ENCODE assay signal across 32 cellular contexts in the genomic region with DNA sequence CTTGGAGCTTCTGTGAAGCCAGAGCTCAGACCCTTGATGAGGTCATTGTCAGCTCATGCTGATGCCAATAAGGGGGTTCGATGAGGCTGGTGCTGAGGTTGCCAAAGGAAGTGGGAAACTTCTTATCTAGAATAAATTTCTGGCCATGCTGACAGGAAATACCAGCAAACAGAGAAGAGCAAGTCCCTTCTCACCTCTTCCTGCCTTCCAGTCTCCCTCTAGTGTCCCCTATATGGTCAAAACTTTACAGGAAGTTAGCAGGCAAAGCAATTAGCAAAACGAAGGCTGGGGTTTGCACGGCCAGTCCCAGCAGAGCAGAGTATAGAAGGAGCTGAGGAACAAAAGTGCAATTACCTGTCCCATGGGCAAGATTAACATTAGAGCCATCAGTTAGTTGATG. TPM values are rescaled to one million over a fixed set of nuclear protein-coding genes. Genes with fewer than 3 reads are reported as not detected.
A peak's percentile ranks its signal among the peaks of the same experiment; 100 is the strongest.
DNase-seq lines count a peak whose midpoint lies in the region; ATAC-seq and TF ChIP-seq lines count a peak whose summit lies in the region.
"Had no signal": no experiment of that assay in that cellular context is flagged by ENCODE, and none has a peak within 500 bp of the region (broad histone marks: within the 10 kb centered on the region; RNA-seq: fewer than 3 reads in every experiment).

No MANE protein-coding gene starts in this region.

- no peaks in the 10 kb centered on the region for H3K9me2 ChIP-seq in Loucy (replicated peaks; ENCODE audit: low read depth, low read length)

- peaks cover 28% of the 10 kb centered on the region for H3K4me1 ChIP-seq in Loucy (ENCODE audit: insufficient read depth, low read length, poor library complexity, severe bottlenecking)
- H3K4me1 ChIP-seq: gastrocnemius medialis, sigmoid colon, SJSA1, testis had no signal

- ATAC-seq in activated naive CD8-positive, alpha-beta T cell treated with anti-CD3 and anti-CD28 coated beads, Interleukin-2, amount 10 ng/mL, durations not matched to agents 7 days and 5 days (ENCODE audit: low read depth), result peak; percentile 95
- ATAC-seq in activated naive CD8-positive, alpha-beta T cell treated with anti-CD3 and anti-CD28 coated beads, Interleukin-2, amount 50 U/mL, for 24 hours, result no peak
- peak; percentile 50 for ATAC-seq in activated T-helper 17 cell treated with anti-CD3 and anti-CD28 coated beads, Interleukin-2, amount 50 U/mL, for 72 hours (replicated peaks)
- peak; percentile 37 for ATAC-seq in stimulated activated effector memory CD8-positive, alpha-beta T cell treated with anti-CD3 and anti-CD28 coated beads, Interleukin-12 subunit alpha, Interleukin-12 subunit beta, amount 100 ng/mL, for 72 hours
- no peak for ATAC-seq in HG03378 (IDR thresholded peaks at IDR 0.05; ENCODE audit: unreplicated experiment)
- ATAC-seq: gastrocnemius medialis; K562; stimulated activated naive B cell treated with anti-CD40 and anti-IgM and Interleukin-4, amounts not matched to agents 10 μg/mL and 1 μg/mL and 100 μg/mL, for 72 hours had no signal

- peaks cover 8% of the 10 kb centered on the region for H3K9me3 Mint-ChIP-seq in activated naive CD8-positive, alpha-beta T cell treated with anti-CD3 and anti-CD28 coated beads, Interleukin-2, amount 10 ng/mL, durations not matched to agents 7 days and 5 days
- peaks cover 3% of the 10 kb centered on the region for H3K9me3 Mint-ChIP-seq in activated naive CD8-positive, alpha-beta T cell treated with anti-CD3 and anti-CD28 coated beads, Interleukin-2, amount 50 U/mL, for 24 hours
- H3K9me3 Mint-ChIP-seq in activated T-helper 17 cell treated with anti-CD3 and anti-CD28 coated beads, Interleukin-2, amount 50 U/mL, for 72 hours, result no peaks in the 10 kb centered on the region
- no peaks in the 10 kb centered on the region for H3K9me3 Mint-ChIP-seq in stimulated activated effector memory CD8-positive, alpha-beta T cell treated with anti-CD3 and anti-CD28 coated beads, Interleukin-12 subunit alpha, Interleukin-12 subunit beta, amount 100 ng/mL, for 72 hours
- H3K9me3 Mint-ChIP-seq in endothelial cell (ENCODE audit: unreplicated experiment), result no peaks in the 10 kb centered on the region
- H3K9me3 Mint-ChIP-seq: activated CD4-positive, alpha-beta T cell treated with anti-CD3 and anti-CD28 coated beads, Interleukin-2, amount 10 ng/mL, durations not matched to agents 24 days and 14 days; activated T-helper 1 cell treated with anti-CD3 and anti-CD28 coated beads, Interleukin-12 subunit alpha, Interleukin-12 subunit beta, Interleukin-2, Interleukin-4 antibody, amounts not matched to agents 30 ng/mL and 10 ng/mL and 1 ng/mL, durations not matched to agents 14 hours and 24 hours and 36 hours; CD8-positive, alpha-beta memory T cell; dendritic cell treated with granulocyte-macrophage colony-stimulating factor and Interleukin-4, amounts not matched to agents 40 ng/mL and 50 ng/mL, for 4 days; stimulated activated naive B cell treated with anti-CD40 and anti-IgM and Interleukin-4, amounts not matched to agents 10 μg/mL and 1 μg/mL and 100 μg/mL, for 72 hours had no signal

- H3K79me2 ChIP-seq in Loucy (ENCODE audit: insufficient read depth, low read length), result no peaks in the 10 kb centered on the region

- no peak overlapping the region for H3K4me2 ChIP-seq in Loucy (ENCODE audit: low read depth, low read length, poor library complexity, severe bottlenecking)

- H3K9me3 ChIP-seq in Loucy (ENCODE audit: insufficient read depth, low read depth, low read length), result no peaks in the 10 kb centered on the region
- H3K9me3 ChIP-seq: gastrocnemius medialis, neutrophil, sigmoid colon, SJSA1, testis had no signal

- no peaks in the 10 kb centered on the region for H4K20me1 ChIP-seq in Loucy (ENCODE audit: insufficient read depth, low read length, poor library complexity, severe bottlenecking)

- DNase-seq in activated naive CD8-positive, alpha-beta T cell treated with anti-CD3 and anti-CD28 coated beads, Interleukin-2, amount 10 ng/mL, durations not matched to agents 7 days and 5 days, result no peak
- DNase-seq in activated naive CD8-positive, alpha-beta T cell treated with anti-CD3 and anti-CD28 coated beads, Interleukin-2, amount 50 U/mL, for 24 hours, result no peak
- no peak for DNase-seq in stimulated activated effector memory CD8-positive, alpha-beta T cell treated with anti-CD3 and anti-CD28 coated beads, Interleukin-12 subunit alpha, Interleukin-12 subunit beta, amount 100 ng/mL, for 72 hours (ENCODE audit: low spot score in 2 of 2)
- no peak for DNase-seq in endothelial cell (ENCODE audit: low spot score)
- no peak for DNase-seq in Ammon's horn (ENCODE audit: low spot score)
- DNase-seq: activated CD4-positive, alpha-beta T cell treated with anti-CD3 and anti-CD28 coated beads, Interleukin-2, amount 10 ng/mL, durations not matched to agents 24 days and 14 days; activated naive CD4-positive, alpha-beta T cell treated with anti-CD3 and anti-CD28 coated beads, Interleukin-2, amount 50 U/mL, for 16 hours; anterior cingulate cortex; CD8-positive, alpha-beta memory T cell; gastrocnemius medialis; GOT3; NCI-H146; NCI-H2107; NCI-H446; NCI-H82; RPMI8226; sigmoid colon; stimulated activated CD4-positive, alpha-beta T cell treated with anti-CD3 and anti-CD28 coated beads, Interleukin-4, amount 100 ng/mL, for 4 hours; stimulated activated naive B cell treated with anti-CD40 and anti-IgM and Interleukin-4, amounts not matched to agents 10 μg/mL and 1 μg/mL and 100 μg/mL, for 72 hours; testis; WERI-Rb-1 had no signal

- H3K4me3 ChIP-seq in Loucy (ENCODE audit: low read length, poor library complexity, severe bottlenecking), result peak overlapping the region; percentile 64
- H3K4me3 ChIP-seq: cardiac muscle cell, gastrocnemius medialis, K562, sigmoid colon, SJSA1, testis had no signal

- no peaks in the 10 kb centered on the region for H3K27me3 ChIP-seq in Loucy (ENCODE audit: insufficient read depth, low read length, poor library complexity, severe bottlenecking)
- H3K27me3 ChIP-seq: gastrocnemius medialis, sigmoid colon, testis had no signal

- peaks cover 22% of the 10 kb centered on the region for H3K4me1 Mint-ChIP-seq in activated naive CD8-positive, alpha-beta T cell treated with anti-CD3 and anti-CD28 coated beads, Interleukin-2, amount 10 ng/mL, durations not matched to agents 7 days and 5 days
- H3K4me1 Mint-ChIP-seq in activated naive CD8-positive, alpha-beta T cell treated with anti-CD3 and anti-CD28 coated beads, Interleukin-2, amount 50 U/mL, for 24 hours, result peaks cover 11% of the 10 kb centered on the region
- peaks cover 11% of the 10 kb centered on the region for H3K4me1 Mint-ChIP-seq in activated T-helper 17 cell treated with anti-CD3 and anti-CD28 coated beads, Interleukin-2, amount 50 U/mL, for 72 hours
- peaks cover 8% of the 10 kb centered on the region for H3K4me1 Mint-ChIP-seq in stimulated activated effector memory CD8-positive, alpha-beta T cell treated with anti-CD3 and anti-CD28 coated beads, Interleukin-12 subunit alpha, Interleukin-12 subunit beta, amount 100 ng/mL, for 72 hours
- peaks cover 10% of the 10 kb centered on the region for H3K4me1 Mint-ChIP-seq in endothelial cell (ENCODE audit: unreplicated experiment)
- H3K4me1 Mint-ChIP-seq: stimulated activated naive B cell treated with anti-CD40 and anti-IgM and Interleukin-4, amounts not matched to agents 10 μg/mL and 1 μg/mL and 100 μg/mL, for 72 hours had no signal

- no peaks in the 10 kb centered on the region for H3K36me3 ChIP-seq in Loucy (ENCODE audit: insufficient read depth, low read length)
- H3K36me3 ChIP-seq: cardiac muscle cell, gastrocnemius medialis, neutrophil, sigmoid colon, SJSA1, WERI-Rb-1 had no signal

- H3F3A ChIP-seq in Loucy (ENCODE audit: low read depth), result no peaks in the 10 kb centered on the region; the same call in 1 of the 2 replicates

- TF ChIP-seq CTCF in Loucy (conservative IDR thresholded peaks at IDR 0.05; ENCODE audit: low read length), result no peak; the same call in 1 of the 2 replicates
- TF ChIP-seq CTCF in endothelial cell (IDR thresholded peaks at IDR 0.05; ENCODE audit: unreplicated experiment), result no peak

- H2AFZ ChIP-seq in Loucy (ENCODE audit: low read length), result peak overlapping the region; percentile 62

- H3K27ac Mint-ChIP-seq in activated naive CD8-positive, alpha-beta T cell treated with anti-CD3 and anti-CD28 coated beads, Interleukin-2, amount 10 ng/mL, durations not matched to agents 7 days and 5 days, result peak overlapping the region; percentile 36
- H3K27ac Mint-ChIP-seq in activated naive CD8-positive, alpha-beta T cell treated with anti-CD3 and anti-CD28 coated beads, Interleukin-2, amount 50 U/mL, for 24 hours, result no peak overlapping the region
- peak overlapping the region; percentile 12 for H3K27ac Mint-ChIP-seq in activated T-helper 17 cell treated with anti-CD3 and anti-CD28 coated beads, Interleukin-2, amount 50 U/mL, for 72 hours
- no peak overlapping the region for H3K27ac Mint-ChIP-seq in stimulated activated effector memory CD8-positive, alpha-beta T cell treated with anti-CD3 and anti-CD28 coated beads, Interleukin-12 subunit alpha, Interleukin-12 subunit beta, amount 100 ng/mL, for 72 hours
- no peak overlapping the region for H3K27ac Mint-ChIP-seq in endothelial cell (ENCODE audit: unreplicated experiment)
- H3K27ac Mint-ChIP-seq: activated CD4-positive, alpha-beta T cell treated with anti-CD3 and anti-CD28 coated beads, Interleukin-2, amount 10 ng/mL, durations not matched to agents 24 days and 14 days; activated T-helper 1 cell treated with anti-CD3 and anti-CD28 coated beads, Interleukin-12 subunit alpha, Interleukin-12 subunit beta, Interleukin-2, Interleukin-4 antibody, amounts not matched to agents 30 ng/mL and 10 ng/mL and 1 ng/mL, durations not matched to agents 14 hours and 24 hours and 36 hours; dendritic cell treated with granulocyte-macrophage colony-stimulating factor and Interleukin-4, amounts not matched to agents 40 ng/mL and 50 ng/mL, for 4 days; progenitor cell of endocrine pancreas; stimulated activated naive B cell treated with anti-CD40 and anti-IgM and Interleukin-4, amounts not matched to agents 10 μg/mL and 1 μg/mL and 100 μg/mL, for 72 hours had no signal

- H3K27me3 Mint-ChIP-seq in activated naive CD8-positive, alpha-beta T cell treated with anti-CD3 and anti-CD28 coated beads, Interleukin-2, amount 10 ng/mL, durations not matched to agents 7 days and 5 days, result peaks cover 7% of the 10 kb centered on the region
- H3K27me3 Mint-ChIP-seq in activated naive CD8-positive, alpha-beta T cell treated with anti-CD3 and anti-CD28 coated beads, Interleukin-2, amount 50 U/mL, for 24 hours, result no peaks in the 10 kb centered on the region
- no peaks in the 10 kb centered on the region for H3K27me3 Mint-ChIP-seq in activated T-helper 17 cell treated with anti-CD3 and anti-CD28 coated beads, Interleukin-2, amount 50 U/mL, for 72 hours
- peaks cover 5% of the 10 kb centered on the region for H3K27me3 Mint-ChIP-seq in endothelial cell (ENCODE audit: unreplicated experiment)
- H3K27me3 Mint-ChIP-seq: CD8-positive, alpha-beta memory T cell had no signal

- peaks cover 5% of the 10 kb centered on the region for H3K36me3 Mint-ChIP-seq in activated naive CD8-positive, alpha-beta T cell treated with anti-CD3 and anti-CD28 coated beads, Interleukin-2, amount 10 ng/mL, durations not matched to agents 7 days and 5 days
- no peaks in the 10 kb centered on the region for H3K36me3 Mint-ChIP-seq in activated naive CD8-positive, alpha-beta T cell treated with anti-CD3 and anti-CD28 coated beads, Interleukin-2, amount 50 U/mL, for 24 hours (ENCODE audit: low read depth)
- no peaks in the 10 kb centered on the region for H3K36me3 Mint-ChIP-seq in activated T-helper 17 cell treated with anti-CD3 and anti-CD28 coated beads, Interleukin-2, amount 50 U/mL, for 72 hours (ENCODE audit: low read depth)
- H3K36me3 Mint-ChIP-seq in stimulated activated effector memory CD8-positive, alpha-beta T cell treated with anti-CD3 and anti-CD28 coated beads, Interleukin-12 subunit alpha, Interleukin-12 subunit beta, amount 100 ng/mL, for 72 hours, result no peaks in the 10 kb centered on the region
- no peaks in the 10 kb centered on the region for H3K36me3 Mint-ChIP-seq in endothelial cell (ENCODE audit: low read depth, unreplicated experiment)
- H3K36me3 Mint-ChIP-seq: CD8-positive, alpha-beta memory T cell; stimulated activated naive B cell treated with anti-CD40 and anti-IgM and Interleukin-4, amounts not matched to agents 10 μg/mL and 1 μg/mL and 100 μg/mL, for 72 hours had no signal

- peak overlapping the region; percentile 65 for H3K9ac ChIP-seq in Loucy (ENCODE audit: low read depth, low read length, poor library complexity, severe bottlenecking)

- POLR2A ChIA-PET in activated naive CD8-positive, alpha-beta T cell treated with anti-CD3 and anti-CD28 coated beads, Interleukin-2, amount 10 ng/mL, durations not matched to agents 7 days and 5 days (lab: Charles Lee), result interaction anchor here (1.0 to 1.7 kb wide), 4 partner anchors 14 to 41 kb away, joined by 3 to 6 read pairs (median 4); a partner anchor contains a TSS

- peak overlapping the region; percentile 41 for H3K4me3 Mint-ChIP-seq in activated naive CD8-positive, alpha-beta T cell treated with anti-CD3 and anti-CD28 coated beads, Interleukin-2, amount 10 ng/mL, durations not matched to agents 7 days and 5 days
- no peak overlapping the region for H3K4me3 Mint-ChIP-seq in activated naive CD8-positive, alpha-beta T cell treated with anti-CD3 and anti-CD28 coated beads, Interleukin-2, amount 50 U/mL, for 24 hours
- H3K4me3 Mint-ChIP-seq in activated T-helper 17 cell treated with anti-CD3 and anti-CD28 coated beads, Interleukin-2, amount 50 U/mL, for 72 hours, result no peak overlapping the region
- H3K4me3 Mint-ChIP-seq in stimulated activated effector memory CD8-positive, alpha-beta T cell treated with anti-CD3 and anti-CD28 coated beads, Interleukin-12 subunit alpha, Interleukin-12 subunit beta, amount 100 ng/mL, for 72 hours, result no peak overlapping the region
- H3K4me3 Mint-ChIP-seq in endothelial cell (ENCODE audit: unreplicated experiment), result no peak overlapping the region
- H3K4me3 Mint-ChIP-seq: activated CD4-positive, alpha-beta T cell treated with anti-CD3 and anti-CD28 coated beads, Interleukin-2, amount 10 ng/mL, durations not matched to agents 24 days and 14 days; activated T-helper 1 cell treated with anti-CD3 and anti-CD28 coated beads, Interleukin-12 subunit alpha, Interleukin-12 subunit beta, Interleukin-2, Interleukin-4 antibody, amounts not matched to agents 30 ng/mL and 10 ng/mL and 1 ng/mL, durations not matched to agents 14 hours and 24 hours and 36 hours; dendritic cell treated with granulocyte-macrophage colony-stimulating factor and Interleukin-4, amounts not matched to agents 40 ng/mL and 50 ng/mL, for 4 days; stimulated activated naive B cell treated with anti-CD40 and anti-IgM and Interleukin-4, amounts not matched to agents 10 μg/mL and 1 μg/mL and 100 μg/mL, for 72 hours had no signal

RNA-seq across cellular contexts. Expression of a gene that starts 15.1 kb away (rescaled TPM):
- under 1 TPM in 1 of 2 experiments, not detected in 1; 0.22 TPM for total RNA-seq in activated naive CD8-positive, alpha-beta T cell treated with anti-CD3 and anti-CD28 coated beads, Interleukin-2, amount 10 ng/mL, durations not matched to agents 7 days and 5 days
- 1 to 10 TPM in 1 of 2 donors, under 1 TPM in 1; 0.78 to 1.1 TPM for total RNA-seq in activated T-helper 17 cell treated with anti-CD3 and anti-CD28 coated beads, Interleukin-2, amount 50 U/mL, for 72 hours
- total RNA-seq in endothelial cell (ENCODE audit: unreplicated experiment), result not detected
- total RNA-seq: activated CD4-positive, alpha-beta T cell treated with anti-CD3 and anti-CD28 coated beads, Interleukin-2, amount 10 ng/mL, durations not matched to agents 24 days and 14 days; activated T-helper 1 cell treated with anti-CD3 and anti-CD28 coated beads, Interleukin-12 subunit alpha, Interleukin-12 subunit beta, Interleukin-2, Interleukin-4 antibody, amounts not matched to agents 30 ng/mL and 10 ng/mL and 1 ng/mL, durations not matched to agents 14 hours and 24 hours and 36 hours; cardiac muscle cell; CD8-positive, alpha-beta memory T cell; gastrocnemius medialis; K562; sigmoid colon; SJSA1; T-helper 1 cell treated with Interleukin-12 subunit alpha and Interleukin-12 subunit beta and Interleukin-4 antibody, amounts not matched to agents 30 ng/mL and 1 ng/mL, for 36 hours; testis had no signal

RNA-seq across cellular contexts. Expression of a gene that starts 41.7 kb away (rescaled TPM):
- total RNA-seq in activated naive CD8-positive, alpha-beta T cell treated with anti-CD3 and anti-CD28 coated beads, Interleukin-2, amount 10 ng/mL, durations not matched to agents 7 days and 5 days, result 10 to 100 TPM in 1 of 2 experiments, 1 to 10 TPM in 1; 8.0 to 11.7 TPM
- total RNA-seq in activated T-helper 17 cell treated with anti-CD3 and anti-CD28 coated beads, Interleukin-2, amount 50 U/mL, for 72 hours, result 10 to 100 TPM in 1 of 2 donors, 1 to 10 TPM in 1; 9.4 to 16.0 TPM
- total RNA-seq in endothelial cell (ENCODE audit: unreplicated experiment), result 7.1 TPM

Comparison
In these comparisons a context has a peak if more than half of its experiments do, and no peak if none do; other contexts are left out.
1. ATAC-seq: peak in activated naive CD8-positive, alpha-beta T cell treated with anti-CD3 and anti-CD28 coated beads, Interleukin-2, amount 10 ng/mL, durations not matched to agents 7 days and 5 days (single experiment), activated T-helper 17 cell treated with anti-CD3 and anti-CD28 coated beads, Interleukin-2, amount 50 U/mL, for 72 hours (single experiment) and stimulated activated effector memory CD8-positive, alpha-beta T cell treated with anti-CD3 and anti-CD28 coated beads, Interleukin-12 subunit alpha, Interleukin-12 subunit beta, amount 100 ng/mL, for 72 hours (single experiment); none in activated naive CD8-positive, alpha-beta T cell treated with anti-CD3 and anti-CD28 coated beads, Interleukin-2, amount 50 U/mL, for 24 hours (single experiment) and HG03378 (single experiment).
2. H3K27ac Mint-ChIP-seq: peak in activated naive CD8-positive, alpha-beta T cell treated with anti-CD3 and anti-CD28 coated beads, Interleukin-2, amount 10 ng/mL, durations not matched to agents 7 days and 5 days (single experiment) and activated T-helper 17 cell treated with anti-CD3 and anti-CD28 coated beads, Interleukin-2, amount 50 U/mL, for 72 hours (single experiment); none in activated naive CD8-positive, alpha-beta T cell treated with anti-CD3 and anti-CD28 coated beads, Interleukin-2, amount 50 U/mL, for 24 hours (single experiment), stimulated activated effector memory CD8-positive, alpha-beta T cell treated with anti-CD3 and anti-CD28 coated beads, Interleukin-12 subunit alpha, Interleukin-12 subunit beta, amount 100 ng/mL, for 72 hours (single experiment) and endothelial cell (single experiment).